1 cellular context compared by ENCODE assay signal in the genomic region with DNA sequence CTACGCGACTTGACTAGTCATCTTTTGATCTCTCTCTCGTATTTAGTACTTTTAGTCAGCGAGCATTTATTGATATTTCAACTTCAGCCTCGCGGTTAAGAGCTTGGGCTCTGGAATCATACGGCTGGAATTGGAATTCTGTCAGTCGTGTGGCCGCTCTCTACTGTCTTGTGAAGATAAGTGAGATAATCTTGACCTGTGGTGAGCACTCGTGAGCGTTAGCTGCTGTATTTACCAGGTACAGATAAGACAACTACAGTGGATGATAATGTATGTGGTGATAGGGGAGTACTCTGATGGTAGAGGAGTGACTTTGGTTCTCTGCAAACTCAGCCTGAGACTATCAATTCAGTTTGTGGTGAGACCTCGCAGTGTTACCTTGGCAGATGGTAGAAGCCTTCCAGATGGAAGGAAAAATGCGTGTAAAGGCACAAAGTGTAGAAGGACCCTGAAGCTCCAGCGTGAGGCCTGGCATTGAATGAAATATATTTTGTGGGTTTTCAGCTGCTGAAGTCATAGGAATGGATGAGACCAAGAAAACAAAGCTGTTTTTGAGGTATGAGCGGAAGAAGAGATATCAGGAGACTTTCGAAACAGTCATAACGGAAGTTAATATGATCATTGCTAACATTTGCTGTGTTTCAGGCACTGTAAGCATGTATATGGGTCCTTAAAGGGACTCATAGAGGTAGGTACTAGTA.
A peak's percentile ranks its signal among the peaks of the same experiment; 100 is the strongest.
TF ChIP-seq lines count a peak whose summit lies in the region.

No MANE protein-coding gene starts in this region.

TF ChIP-seq in H1, 55 proteins besides CTCF, POLR2A, EP300 and RAD21:
- TF ChIP-seq HDAC2 (IDR thresholded peaks at IDR 0.05; ENCODE audit: borderline replicate concordance in 1 of 2, low read depth in 2 of 2, low read length in 2 of 2) (peak in 1 of 2 experiments; percentile 49; a peak in 1 of 4 replicates), TAF1 (IDR thresholded peaks at IDR 0.05; ENCODE audit: low read depth, low read length) (no peak), TEAD4 (IDR thresholded peaks at IDR 0.05; ENCODE audit: low read depth, low read length) (no peak), SRF (IDR thresholded peaks at IDR 0.05; ENCODE audit: low read depth, low read length) (no peak), SAP30 (IDR thresholded peaks at IDR 0.05; ENCODE audit: insufficient read depth, insufficient replicate concordance, low read length) (peak; percentile 11), CBX8 (IDR thresholded peaks at IDR 0.05; ENCODE audit: borderline replicate concordance, low read depth, low read length) (no peak), KDM1A (IDR thresholded peaks at IDR 0.05; ENCODE audit: borderline replicate concordance, low read length) (no peak), CHD2 (IDR thresholded peaks at IDR 0.05; ENCODE audit: low read length) (no peak)
- TF ChIP-seq, protein P1, sequence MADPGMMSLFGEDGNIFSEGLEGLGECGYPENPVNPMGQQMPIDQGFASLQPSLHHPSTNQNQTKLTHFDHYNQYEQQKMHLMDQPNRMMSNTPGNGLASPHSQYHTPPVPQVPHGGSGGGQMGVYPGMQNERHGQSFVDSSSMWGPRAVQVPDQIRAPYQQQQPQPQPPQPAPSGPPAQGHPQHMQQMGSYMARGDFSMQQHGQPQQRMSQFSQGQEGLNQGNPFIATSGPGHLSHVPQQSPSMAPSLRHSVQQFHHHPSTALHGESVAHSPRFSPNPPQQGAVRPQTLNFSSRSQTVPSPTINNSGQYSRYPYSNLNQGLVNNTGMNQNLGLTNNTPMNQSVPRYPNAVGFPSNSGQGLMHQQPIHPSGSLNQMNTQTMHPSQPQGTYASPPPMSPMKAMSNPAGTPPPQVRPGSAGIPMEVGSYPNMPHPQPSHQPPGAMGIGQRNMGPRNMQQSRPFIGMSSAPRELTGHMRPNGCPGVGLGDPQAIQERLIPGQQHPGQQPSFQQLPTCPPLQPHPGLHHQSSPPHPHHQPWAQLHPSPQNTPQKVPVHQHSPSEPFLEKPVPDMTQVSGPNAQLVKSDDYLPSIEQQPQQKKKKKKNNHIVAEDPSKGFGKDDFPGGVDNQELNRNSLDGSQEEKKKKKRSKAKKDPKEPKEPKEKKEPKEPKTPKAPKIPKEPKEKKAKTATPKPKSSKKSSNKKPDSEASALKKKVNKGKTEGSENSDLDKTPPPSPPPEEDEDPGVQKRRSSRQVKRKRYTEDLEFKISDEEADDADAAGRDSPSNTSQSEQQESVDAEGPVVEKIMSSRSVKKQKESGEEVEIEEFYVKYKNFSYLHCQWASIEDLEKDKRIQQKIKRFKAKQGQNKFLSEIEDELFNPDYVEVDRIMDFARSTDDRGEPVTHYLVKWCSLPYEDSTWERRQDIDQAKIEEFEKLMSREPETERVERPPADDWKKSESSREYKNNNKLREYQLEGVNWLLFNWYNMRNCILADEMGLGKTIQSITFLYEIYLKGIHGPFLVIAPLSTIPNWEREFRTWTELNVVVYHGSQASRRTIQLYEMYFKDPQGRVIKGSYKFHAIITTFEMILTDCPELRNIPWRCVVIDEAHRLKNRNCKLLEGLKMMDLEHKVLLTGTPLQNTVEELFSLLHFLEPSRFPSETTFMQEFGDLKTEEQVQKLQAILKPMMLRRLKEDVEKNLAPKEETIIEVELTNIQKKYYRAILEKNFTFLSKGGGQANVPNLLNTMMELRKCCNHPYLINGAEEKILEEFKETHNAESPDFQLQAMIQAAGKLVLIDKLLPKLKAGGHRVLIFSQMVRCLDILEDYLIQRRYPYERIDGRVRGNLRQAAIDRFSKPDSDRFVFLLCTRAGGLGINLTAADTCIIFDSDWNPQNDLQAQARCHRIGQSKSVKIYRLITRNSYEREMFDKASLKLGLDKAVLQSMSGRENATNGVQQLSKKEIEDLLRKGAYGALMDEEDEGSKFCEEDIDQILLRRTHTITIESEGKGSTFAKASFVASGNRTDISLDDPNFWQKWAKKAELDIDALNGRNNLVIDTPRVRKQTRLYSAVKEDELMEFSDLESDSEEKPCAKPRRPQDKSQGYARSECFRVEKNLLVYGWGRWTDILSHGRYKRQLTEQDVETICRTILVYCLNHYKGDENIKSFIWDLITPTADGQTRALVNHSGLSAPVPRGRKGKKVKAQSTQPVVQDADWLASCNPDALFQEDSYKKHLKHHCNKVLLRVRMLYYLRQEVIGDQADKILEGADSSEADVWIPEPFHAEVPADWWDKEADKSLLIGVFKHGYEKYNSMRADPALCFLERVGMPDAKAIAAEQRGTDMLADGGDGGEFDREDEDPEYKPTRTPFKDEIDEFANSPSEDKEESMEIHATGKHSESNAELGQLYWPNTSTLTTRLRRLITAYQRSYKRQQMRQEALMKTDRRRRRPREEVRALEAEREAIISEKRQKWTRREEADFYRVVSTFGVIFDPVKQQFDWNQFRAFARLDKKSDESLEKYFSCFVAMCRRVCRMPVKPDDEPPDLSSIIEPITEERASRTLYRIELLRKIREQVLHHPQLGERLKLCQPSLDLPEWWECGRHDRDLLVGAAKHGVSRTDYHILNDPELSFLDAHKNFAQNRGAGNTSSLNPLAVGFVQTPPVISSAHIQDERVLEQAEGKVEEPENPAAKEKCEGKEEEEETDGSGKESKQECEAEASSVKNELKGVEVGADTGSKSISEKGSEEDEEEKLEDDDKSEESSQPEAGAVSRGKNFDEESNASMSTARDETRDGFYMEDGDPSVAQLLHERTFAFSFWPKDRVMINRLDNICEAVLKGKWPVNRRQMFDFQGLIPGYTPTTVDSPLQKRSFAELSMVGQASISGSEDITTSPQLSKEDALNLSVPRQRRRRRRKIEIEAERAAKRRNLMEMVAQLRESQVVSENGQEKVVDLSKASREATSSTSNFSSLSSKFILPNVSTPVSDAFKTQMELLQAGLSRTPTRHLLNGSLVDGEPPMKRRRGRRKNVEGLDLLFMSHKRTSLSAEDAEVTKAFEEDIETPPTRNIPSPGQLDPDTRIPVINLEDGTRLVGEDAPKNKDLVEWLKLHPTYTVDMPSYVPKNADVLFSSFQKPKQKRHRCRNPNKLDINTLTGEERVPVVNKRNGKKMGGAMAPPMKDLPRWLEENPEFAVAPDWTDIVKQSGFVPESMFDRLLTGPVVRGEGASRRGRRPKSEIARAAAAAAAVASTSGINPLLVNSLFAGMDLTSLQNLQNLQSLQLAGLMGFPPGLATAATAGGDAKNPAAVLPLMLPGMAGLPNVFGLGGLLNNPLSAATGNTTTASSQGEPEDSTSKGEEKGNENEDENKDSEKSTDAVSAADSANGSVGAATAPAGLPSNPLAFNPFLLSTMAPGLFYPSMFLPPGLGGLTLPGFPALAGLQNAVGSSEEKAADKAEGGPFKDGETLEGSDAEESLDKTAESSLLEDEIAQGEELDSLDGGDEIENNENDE (IDR thresholded peaks at IDR 0.05; ENCODE audit: insufficient replicate concordance, low read length), result no peak
TF ChIP-seq in H1: peak in this region for 2.
